22 cellular contexts compared by ENCODE assay signal in genomic region chr5:122162100-122162499, GRCh38. TPM values are rescaled to one million over a fixed set of nuclear protein-coding genes. Genes with fewer than 3 reads are reported as not detected.
DNase-seq lines count a peak whose midpoint lies in the region; ATAC-seq and TF ChIP-seq lines count a peak whose summit lies in the region.
"Had no signal": no experiment of that assay in that cellular context is flagged by ENCODE, and none has a peak within 500 bp of the region (broad histone marks: within the 10 kb centered on the region; RNA-seq: fewer than 3 reads in every experiment).

No MANE protein-coding gene starts in this region.

- no peak for TF ChIP-seq POLR2A in testis (IDR thresholded peaks at IDR 0.05)

- intact Hi-C loops in testis (cut with DNase I; ENCODE audit: low total_unique reads): no loop called here

- WGBS in GM23248 (ENCODE audit: low coverage in 1 of 2, low lambda C conversion rate in 2 of 2, missing lambda C conversion rate in 2 of 2), 2 experiments: 6 to 16% methylated on average over 3 of the region's 3 CpGs
- 69 to 75% methylated on average over 3 of the region's 3 CpGs for WGBS in testis, 2 donors

- no peaks in the 10 kb centered on the region for H3K27me3 ChIP-seq in GM23248 (replicated peaks; ENCODE audit: insufficient read depth)
- H3K27me3 ChIP-seq in adipocyte (replicated peaks; ENCODE audit: control insufficient read depth, insufficient read depth, low read length): no peaks in the 10 kb centered on the region
- H3K27me3 ChIP-seq in fibroblast of lung (ENCODE audit: control insufficient read depth, insufficient read depth, low read length): no peaks in the 10 kb centered on the region
- no peaks in the 10 kb centered on the region for H3K27me3 ChIP-seq in testis
- H3K27me3 ChIP-seq: Peyer's patch, SJCRH30 had no signal

- H3K27ac ChIP-seq in GM23248: peak overlapping the region; percentile 93
- H3K27ac ChIP-seq in fibroblast of lung (ENCODE audit: insufficient read depth, low read length): peak overlapping the region; percentile 83
- H3K27ac ChIP-seq in testis: no peak overlapping the region
- H3K27ac ChIP-seq: Peyer's patch, SJCRH30 had no signal

- no peak for TF ChIP-seq CTCF in fibroblast of lung (conservative IDR thresholded peaks at IDR 0.05 in 1 of 2, IDR thresholded peaks at IDR 0.05 in 1 of 2; ENCODE audit: low read depth in 1 of 2, low read length in 2 of 2)
- TF ChIP-seq CTCF in osteocyte (IDR thresholded peaks at IDR 0.05): no peak
- no peak for TF ChIP-seq CTCF in testis (IDR thresholded peaks at IDR 0.05)

- peaks cover 53% of the 10 kb centered on the region for H3F3A ChIP-seq in GM23248 (ENCODE audit: insufficient read depth)

- H3K79me2 ChIP-seq in GM23248 (ENCODE audit: insufficient read depth): no peaks in the 10 kb centered on the region
- no peaks in the 10 kb centered on the region for H3K79me2 ChIP-seq in fibroblast of lung (ENCODE audit: control insufficient read depth, insufficient read depth, low read length)

- no peaks in the 10 kb centered on the region for H3K9me3 Mint-ChIP-seq in osteocyte (ENCODE audit: unreplicated experiment)
- H3K9me3 Mint-ChIP-seq in natural killer cell treated with Interleukin-12 subunit alpha and Interleukin-12 subunit beta and Interleukin-15 and Interleukin-18, amount 100 ng/mL, for 72 hours: peaks cover 11% of the 10 kb centered on the region
- H3K9me3 Mint-ChIP-seq: H9 had no signal

- H2AFZ ChIP-seq in GM23248: peak overlapping the region; percentile 40; the same call in 1 of the 2 replicates
- H2AFZ ChIP-seq in fibroblast of lung (ENCODE audit: low read length): no peak overlapping the region

- H4K20me1 ChIP-seq in GM23248 (ENCODE audit: insufficient read depth) (no peaks in the 10 kb centered on the region), fibroblast of lung (ENCODE audit: control insufficient read depth, extremely low read depth, insufficient read depth, low read length) (no peaks in the 10 kb centered on the region)

- in situ Hi-C loops in GM23248 (cut with MboI): loop anchor here (25.0 kb wide), 1 partner anchor 200 kb away; the partner anchor contains the start of gene SRFBP1

- H3K36me3 ChIP-seq in GM23248 (ENCODE audit: low read depth): no peaks in the 10 kb centered on the region
- H3K36me3 ChIP-seq in adipocyte (ENCODE audit: control insufficient read depth, insufficient read depth, low read length, severe bottlenecking): no peaks in the 10 kb centered on the region
- no peaks in the 10 kb centered on the region for H3K36me3 ChIP-seq in fibroblast of lung (ENCODE audit: control insufficient read depth, insufficient read depth, low read length)
- no peaks in the 10 kb centered on the region for H3K36me3 ChIP-seq in testis (ENCODE audit: low read depth, missing control alignments)
- H3K36me3 ChIP-seq: Peyer's patch, SJCRH30 had no signal

- H3K4me2 ChIP-seq in GM23248 (ENCODE audit: unreplicated experiment): peak overlapping the region; percentile 76
- no peak overlapping the region for H3K4me2 ChIP-seq in fibroblast of lung (ENCODE audit: extremely low read depth, insufficient read depth, low read length)

- peak overlapping the region; percentile 89 for H3K27ac Mint-ChIP-seq in osteocyte (ENCODE audit: unreplicated experiment)
- H3K27ac Mint-ChIP-seq in natural killer cell treated with Interleukin-12 subunit alpha and Interleukin-12 subunit beta and Interleukin-15 and Interleukin-18, amount 100 ng/mL, for 72 hours: no peak overlapping the region
- H3K27ac Mint-ChIP-seq: CD4-positive, CD25-positive, alpha-beta regulatory T cell; H9 had no signal

- H3K4me3 ChIP-seq in GM23248 (no peak overlapping the region), adipocyte (ENCODE audit: low read length) (peak overlapping the region; percentile 42), fibroblast of lung (replicated peaks in 1 of 4; ENCODE audit: control extremely low read depth in 1 of 4, insufficient read depth in 1 of 4, low read depth in 3 of 4, low read length in 4 of 4) (no peak overlapping the region), testis (no peak overlapping the region)
- H3K4me3 ChIP-seq: A549, Peyer's patch, SJCRH30 had no signal

- peaks cover 42% of the 10 kb centered on the region for H3K4me1 Mint-ChIP-seq in osteocyte (ENCODE audit: unreplicated experiment)
- H3K4me1 Mint-ChIP-seq in natural killer cell treated with Interleukin-12 subunit alpha and Interleukin-12 subunit beta and Interleukin-15 and Interleukin-18, amount 100 ng/mL, for 72 hours (ENCODE audit: low read depth in 2 of 2): no peaks in the 10 kb centered on the region
- H3K4me1 Mint-ChIP-seq: CD4-positive, CD25-positive, alpha-beta regulatory T cell had no signal

- no peaks in the 10 kb centered on the region for H3K36me3 Mint-ChIP-seq in osteocyte (ENCODE audit: unreplicated experiment)
- no peaks in the 10 kb centered on the region for H3K36me3 Mint-ChIP-seq in natural killer cell treated with Interleukin-12 subunit alpha and Interleukin-12 subunit beta and Interleukin-15 and Interleukin-18, amount 100 ng/mL, for 72 hours
- H3K36me3 Mint-ChIP-seq: CD4-positive, CD25-positive, alpha-beta regulatory T cell had no signal

- H3K4me3 Mint-ChIP-seq in osteocyte (ENCODE audit: unreplicated experiment): no peak overlapping the region
- no peak overlapping the region for H3K4me3 Mint-ChIP-seq in natural killer cell treated with Interleukin-12 subunit alpha and Interleukin-12 subunit beta and Interleukin-15 and Interleukin-18, amount 100 ng/mL, for 72 hours
- H3K4me3 Mint-ChIP-seq: CD4-positive, CD25-positive, alpha-beta regulatory T cell; H9 had no signal

- H3K9me3 ChIP-seq in GM23248 (ENCODE audit: low read depth) (no peaks in the 10 kb centered on the region), adipocyte (ENCODE audit: control insufficient read depth, low read length) (no peaks in the 10 kb centered on the region), fibroblast of lung (ENCODE audit: control insufficient read depth, insufficient read depth, low read depth, low read length) (no peaks in the 10 kb centered on the region), testis (no peaks in the 10 kb centered on the region)
- H3K9me3 ChIP-seq: A549, Peyer's patch, SJCRH30 had no signal

- peaks cover 48% of the 10 kb centered on the region for H3K4me1 ChIP-seq in GM23248 (ENCODE audit: insufficient read depth)
- peaks cover 43% of the 10 kb centered on the region for H3K4me1 ChIP-seq in adipocyte (ENCODE audit: control insufficient read depth, insufficient read depth, low read length)
- peaks cover 37% of the 10 kb centered on the region for H3K4me1 ChIP-seq in fibroblast of lung (ENCODE audit: control insufficient read depth, extremely low read depth, insufficient read depth, low read length)
- H3K4me1 ChIP-seq in testis: no peaks in the 10 kb centered on the region
- H3K4me1 ChIP-seq: Peyer's patch, SJCRH30 had no signal

- DNase-seq in GM23248 (peak; percentile 56), adipocyte (ENCODE audit: low read depth) (peak; percentile 64), fibroblast of lung (ENCODE audit: low read depth in 2 of 2) (peak in 1 of 2 donors; percentile 25), osteocyte (ENCODE audit: extremely low spot score, unreplicated experiment) (no peak), NCI-H1417 treated with DMSO at 0.1 percent for 48 hours (lab: John Stamatoyannopoulos, UW) (no peak), testis (no peak)
- no peak for DNase-seq in natural killer cell treated with Interleukin-12 subunit alpha and Interleukin-12 subunit beta and Interleukin-15 and Interleukin-18, amount 100 ng/mL, for 72 hours (ENCODE audit: low spot score)
- DNase-seq: CD4-positive, CD25-positive, alpha-beta regulatory T cell; DMS79; H9; KBM-7; NCI-H1092; NCI-H1436 treated with DMSO at 0.1 percent for 48 hours; NCI-H1930; NCI-H226; NCI-H524; NCI-H774; NK-92 treated with Interleukin-12 subunit alpha and Interleukin-12 subunit beta, amount 100 ng/mL, for 24 hours; Peyer's patch; SJCRH30 had no signal

- no peaks in the 10 kb centered on the region for H3K9me2 ChIP-seq in GM23248 (ENCODE audit: insufficient read depth)

- H3K27me3 Mint-ChIP-seq in osteocyte (ENCODE audit: unreplicated experiment): no peaks in the 10 kb centered on the region
- H3K27me3 Mint-ChIP-seq in natural killer cell treated with Interleukin-12 subunit alpha and Interleukin-12 subunit beta and Interleukin-15 and Interleukin-18, amount 100 ng/mL, for 72 hours: no peaks in the 10 kb centered on the region
- H3K27me3 Mint-ChIP-seq: CD4-positive, CD25-positive, alpha-beta regulatory T cell had no signal

- H3K9ac ChIP-seq in GM23248 (0 out of 2 replicates have a peak overlapping the region, but pooled peaks have one; percentile 16), adipocyte (ENCODE audit: low read length) (peak overlapping the region; percentile 76), fibroblast of lung (ENCODE audit: insufficient read depth, low read length) (no peak overlapping the region)

- ATAC-seq in natural killer cell treated with Interleukin-12 subunit alpha and Interleukin-12 subunit beta and Interleukin-15 and Interleukin-18, amount 100 ng/mL, for 72 hours: no peak
- ATAC-seq: A549, HepG2 had no signal

RNA-seq across cellular contexts. Expression of gene ZNF474, which starts 32.8 kb away (rescaled TPM):
- total RNA-seq in GM23248 (2014; rRNA removed; shearing (Covaris generic)): 0.43 TPM in 1 of 2 replicates, not detected in the other
- polyA plus RNA-seq in GM23248 (2016; fragmentation: Nextera tagmentation; extraction: Ambion mirVana) (0.21 and 0.23 TPM in 2 replicates), fibroblast of lung (0.11 and 0.20 TPM in 2 replicates), testis (ENCODE audit: insufficient read depth, low read depth, low replicate concordance) (16.4 TPM)
- total RNA-seq in fibroblast of lung (under 0.01 and 0.17 TPM in 2 replicates), osteocyte (not detected in 2 replicates), testis (1 to 10 TPM; 3.7 to 7.1 TPM)
- 0.21 TPM in 1 of 2 replicates, not detected in the other for polyA plus RNA-seq in fibroblast of lung (2012)
- not detected in 2 replicates for polyA minus RNA-seq in fibroblast of lung (ENCODE audit: low replicate concordance)
- total RNA-seq in natural killer cell treated with Interleukin-12 subunit alpha and Interleukin-12 subunit beta and Interleukin-15 and Interleukin-18, amount 100 ng/mL, for 72 hours: not detected
- total RNA-seq: H9 had no signal
- polyA plus RNA-seq: HepG2 had no signal

Comparison
In these comparisons a context has a peak if more than half of its experiments do, and no peak if none do; other contexts are left out.
1. DNase-seq: peak in GM23248 (single experiment) and adipocyte (single experiment); none in osteocyte (single experiment), natural killer cell treated with Interleukin-12 subunit alpha and Interleukin-12 subunit beta and Interleukin-15 and Interleukin-18, amount 100 ng/mL, for 72 hours (single experiment), NCI-H1417 treated with DMSO at 0.1 percent for 48 hours (single experiment) and testis (single experiment).
2. H3K27ac ChIP-seq: peak in GM23248 (single experiment) and fibroblast of lung (single experiment); none in testis (0 of 2).